1 cellular context compared by ENCODE assay signal in the genomic region with DNA sequence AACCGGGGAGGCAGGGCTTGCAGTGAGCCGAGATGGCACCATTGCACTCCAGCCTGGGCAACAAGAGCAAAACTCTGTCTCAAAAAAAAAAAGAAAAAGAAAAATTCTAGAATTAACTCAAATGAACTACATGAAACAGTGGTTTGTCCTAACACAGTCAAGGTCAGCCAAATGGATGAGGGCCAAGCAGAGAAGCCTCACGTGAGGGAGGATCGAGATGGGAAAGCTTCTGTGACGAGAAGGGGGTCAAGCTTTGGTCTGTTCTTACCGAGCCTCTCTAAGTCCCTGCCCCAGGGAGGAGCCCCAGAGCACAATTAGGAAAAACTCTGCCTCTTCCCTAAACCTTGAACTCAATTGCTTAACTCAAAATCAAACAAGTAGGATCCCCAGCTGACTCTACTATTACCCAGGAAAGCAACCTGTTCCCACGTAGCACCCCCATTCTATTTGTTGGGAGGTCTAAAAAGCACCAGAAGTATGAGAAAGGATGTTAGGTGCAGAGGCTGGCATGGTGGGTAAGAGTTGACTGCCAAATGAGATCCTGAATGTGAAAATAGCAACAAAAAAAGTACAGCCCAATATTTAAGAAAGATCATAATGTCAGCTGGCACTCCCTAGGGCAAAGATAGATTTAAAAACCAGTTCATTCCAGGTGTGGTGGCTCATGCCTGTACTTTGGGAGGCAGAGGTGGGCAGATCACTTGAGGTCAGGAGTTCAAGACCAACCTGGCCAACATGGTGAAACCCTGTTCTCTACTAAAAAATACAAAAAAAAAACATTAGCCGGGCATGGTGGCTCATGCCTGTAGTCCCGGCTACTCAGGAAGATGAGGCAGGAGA.
A peak's percentile ranks its signal among the peaks of the same experiment; 100 is the strongest.
TF ChIP-seq lines count a peak whose summit lies in the region.

No MANE protein-coding gene starts in this region.

TF ChIP-seq in HepG2, 621 proteins besides CTCF, POLR2A, EP300 and RAD21:
- TF ChIP-seq NR3C1 (CRISPR knock-in tag; IDR thresholded peaks at IDR 0.05) (no peak), KDM6A (CRISPR knock-in tag; IDR thresholded peaks at IDR 0.05; ENCODE audit: low read depth) (no peak), KDM2A (CRISPR knock-in tag; IDR thresholded peaks at IDR 0.05; ENCODE audit: borderline replicate concordance, low read depth) (no peak), MTF2 (CRISPR knock-in tag; IDR thresholded peaks at IDR 0.05; ENCODE audit: borderline replicate concordance) (no peak), AHR (CRISPR knock-in tag; IDR thresholded peaks at IDR 0.05) (no peak), ZNF263 (CRISPR knock-in tag; IDR thresholded peaks at IDR 0.05) (peak; percentile 62)
